16 cellular contexts compared by ENCODE assay signal in genomic region chr15:50380089-50380488, GRCh38. TPM values are rescaled to one million over a fixed set of nuclear protein-coding genes. Genes with fewer than 3 reads are reported as not detected.
DNase-seq lines count a peak whose midpoint lies in the region; TF ChIP-seq lines count a peak whose summit lies in the region.
"Had no signal": no experiment of that assay in that cellular context is flagged by ENCODE, and none has a peak within 500 bp of the region (broad histone marks: within the 10 kb centered on the region; RNA-seq: fewer than 3 reads in every experiment).

No MANE protein-coding gene starts in this region.

- DNase-seq in AG10803 (ENCODE audit: low read depth) (peak; percentile 23), M059J (ENCODE audit: low read depth) (peak; percentile 30), choroid plexus epithelial cell (ENCODE audit: low read depth) (peak; percentile 46), foreskin fibroblast (peak; percentile 12 to 61), iPS-NIHi11 (ENCODE audit: low spot score) (no peak), NCI-H187 treated with DMSO at 0.1 percent for 48 hours (lab: John Stamatoyannopoulos, UW) (no peak), HEK293T (ENCODE audit: extremely low spot score) (no peak)
- DNase-seq in stimulated activated CD4-positive, alpha-beta T cell treated with anti-CD3 and anti-CD28 coated beads, Interleukin-2, amount 100 ng/mL, for 48 hours, result no peak
- DNase-seq: CD8-positive, alpha-beta memory T cell; DMS79; H7; NCI-H1436 treated with DMSO at 0.1 percent for 48 hours; NCI-H2081; NCI-H524 treated with DMSO at 0.1 percent for 48 hours had no signal

- TF ChIP-seq CTCF in AG10803 (conservative IDR thresholded peaks at IDR 0.05; ENCODE audit: low read length) (no peak), choroid plexus epithelial cell (conservative IDR thresholded peaks at IDR 0.05; ENCODE audit: low read depth, low read length) (no peak), foreskin fibroblast (IDR thresholded peaks at IDR 0.05; ENCODE audit: low read depth, low read length) (no peak)

- CTCF ChIA-PET in HEK293T (lab: Yijun Ruan, JAX), result no interaction called here

- H3K4me3 ChIP-seq in AG10803 (ENCODE audit: low read length) (no peak overlapping the region), choroid plexus epithelial cell (ENCODE audit: low read depth, low read length) (no peak overlapping the region), foreskin fibroblast (ENCODE audit: low read depth in 1 of 2, low read length in 2 of 2) (no peak overlapping the region)
- H3K4me3 ChIP-seq: BLaER1 treated with 17β-estradiol and CSF1 and Interleukin-3, amounts not matched to agents 10 nM and 100 nM; GM12878 had no signal

- POLR2A ChIA-PET in HEK293T (lab: Yijun Ruan, JAX), result no interaction called here

TF ChIP-seq in HEK293T, 16 proteins besides CTCF, POLR2A, EP300 and RAD21:
- TF ChIP-seq HDGF (IDR thresholded peaks at IDR 0.05; ENCODE audit: borderline replicate concordance) (no peak), NFRKB (IDR thresholded peaks at IDR 0.05) (no peak), FOXA1 (IDR thresholded peaks at IDR 0.05) (no peak), ZNF384 (IDR thresholded peaks at IDR 0.05) (no peak), ARNT (IDR thresholded peaks at IDR 0.05) (no peak), L3MBTL2 (conservative IDR thresholded peaks at IDR 0.05) (no peak), ELF4 (IDR thresholded peaks at IDR 0.05) (no peak), FOXK2 (IDR thresholded peaks at IDR 0.05) (no peak), TARDBP (IDR thresholded peaks at IDR 0.05) (no peak), FOXM1 (IDR thresholded peaks at IDR 0.05; ENCODE audit: borderline replicate concordance) (no peak), SP1 (IDR thresholded peaks at IDR 0.05) (no peak), LEF1 (IDR thresholded peaks at IDR 0.05; ENCODE audit: borderline replicate concordance) (no peak), CTBP1 (IDR thresholded peaks at IDR 0.05; ENCODE audit: borderline replicate concordance) (no peak), SUZ12 (IDR thresholded peaks at IDR 0.05) (no peak), BHLHE40 (IDR thresholded peaks at IDR 0.05; ENCODE audit: borderline replicate concordance) (no peak)
- TF ChIP-seq, protein P1, sequence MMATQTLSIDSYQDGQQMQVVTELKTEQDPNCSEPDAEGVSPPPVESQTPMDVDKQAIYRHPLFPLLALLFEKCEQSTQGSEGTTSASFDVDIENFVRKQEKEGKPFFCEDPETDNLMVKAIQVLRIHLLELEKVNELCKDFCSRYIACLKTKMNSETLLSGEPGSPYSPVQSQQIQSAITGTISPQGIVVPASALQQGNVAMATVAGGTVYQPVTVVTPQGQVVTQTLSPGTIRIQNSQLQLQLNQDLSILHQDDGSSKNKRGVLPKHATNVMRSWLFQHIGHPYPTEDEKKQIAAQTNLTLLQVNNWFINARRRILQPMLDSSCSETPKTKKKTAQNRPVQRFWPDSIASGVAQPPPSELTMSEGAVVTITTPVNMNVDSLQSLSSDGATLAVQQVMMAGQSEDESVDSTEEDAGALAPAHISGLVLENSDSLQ (IDR thresholded peaks at IDR 0.05), result no peak

RNA-seq across cellular contexts. Expression of gene GABPB1, which starts 25.1 kb away (rescaled TPM):
- total RNA-seq in M059J (2014; rRNA removed; shearing (Covaris generic)), result 33.7 and 41.8 TPM in 2 replicates

RNA-seq across cellular contexts. Expression of gene USP8, which starts 44.1 kb away (rescaled TPM):
- total RNA-seq in M059J (2014; rRNA removed; shearing (Covaris generic)), result 24.6 and 44.1 TPM in 2 replicates

Comparison
In these comparisons a context has a peak if more than half of its experiments do, and no peak if none do; other contexts are left out.
1. DNase-seq: peak in AG10803 (single experiment), M059J (single experiment), choroid plexus epithelial cell (single experiment) and foreskin fibroblast (2 of 2); none in stimulated activated CD4-positive, alpha-beta T cell treated with anti-CD3 and anti-CD28 coated beads, Interleukin-2, amount 100 ng/mL, for 48 hours (0 of 2), iPS-NIHi11 (single experiment), NCI-H187 treated with DMSO at 0.1 percent for 48 hours (single experiment) and HEK293T (single experiment).